In the genomic region with DNA sequence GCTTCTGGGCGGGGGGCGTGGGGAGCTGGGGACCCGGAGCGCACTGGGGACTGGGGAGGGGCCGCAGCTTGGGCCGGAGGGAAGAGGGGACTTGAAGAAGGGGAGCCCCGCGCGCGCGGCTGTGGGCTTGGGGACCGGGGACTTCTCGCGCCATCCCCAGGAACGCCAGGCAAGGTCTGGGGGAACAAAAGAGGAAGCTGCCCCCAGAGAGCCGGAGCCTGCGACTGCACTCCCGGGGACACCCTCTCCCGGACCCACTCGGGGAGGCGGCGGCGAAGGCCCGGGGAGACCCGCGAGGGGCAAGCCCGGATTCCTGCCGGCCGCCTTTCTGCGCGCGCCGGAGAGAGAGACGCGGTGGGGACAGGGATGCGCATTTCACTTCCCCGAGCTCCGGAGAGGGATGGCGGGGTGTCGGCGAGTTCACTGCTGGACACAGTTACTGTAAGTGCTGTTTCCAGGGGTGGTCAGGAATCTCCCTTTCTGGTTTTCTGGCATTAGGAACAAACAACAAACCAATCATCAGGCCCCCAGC, we compare ENCODE assay signal across 7 cellular contexts. TPM values are rescaled to one million over a fixed set of nuclear protein-coding genes. Genes with fewer than 3 reads are reported as not detected.
DNase-seq lines count a peak whose midpoint lies in the region; ATAC-seq and TF ChIP-seq lines count a peak whose summit lies in the region.

No MANE protein-coding gene starts in this region.

- H3K9me3 ChIP-seq in heart left ventricle (peaks cover 0 to 6% (median 0%) of the 10 kb centered on the region in 12 donors), prostate gland (no peaks in the 10 kb centered on the region)

- ATAC-seq in HG03354 (IDR thresholded peaks at IDR 0.05; ENCODE audit: poor library complexity, severe bottlenecking, unreplicated experiment): peak; percentile 18
- ATAC-seq in heart left ventricle: peak; percentile 10 to 29 (median 21)
- no peak for ATAC-seq in HG02970 (IDR thresholded peaks at IDR 0.05; ENCODE audit: low FRiP score, unreplicated experiment)
- no peak for ATAC-seq in HG03521 (IDR thresholded peaks at IDR 0.05; ENCODE audit: unreplicated experiment)

- no peaks in the 10 kb centered on the region for H3K36me3 ChIP-seq in heart left ventricle
- no peaks in the 10 kb centered on the region for H3K36me3 ChIP-seq in prostate gland

- no peak for TF ChIP-seq CTCF in GM12864 (IDR thresholded peaks at IDR 0.05; ENCODE audit: low read depth, low read length, missing control alignments)
- TF ChIP-seq CTCF in heart left ventricle (IDR thresholded peaks at IDR 0.05): no peak
- TF ChIP-seq CTCF in prostate gland (IDR thresholded peaks at IDR 0.05): no peak

- H3K27ac ChIP-seq in heart left ventricle (peak overlapping the region; percentile 44 to 90 (median 83)), prostate gland (peak overlapping the region; percentile 69 to 77)

- DNase-seq in GM12864 (ENCODE audit: low read depth) (no peak), heart left ventricle (peak in 3 of 5 donors; percentile 49 to 74 (median 55)), prostate gland (ENCODE audit: low spot score) (no peak)
- peak; percentile 9 for DNase-seq in activated effector memory CD4-positive, alpha-beta T cell treated with Interleukin-2 at 50 U/mL for 16 hours

- H3K27me3 ChIP-seq in heart left ventricle (no peaks in the 10 kb centered on the region), prostate gland (replicated peaks; ENCODE audit: insufficient read depth) (no peaks in the 10 kb centered on the region)

- H3K4me1 ChIP-seq in heart left ventricle (peaks cover 7 to 48% (median 28%) of the 10 kb centered on the region in 12 donors), prostate gland (replicated peaks) (no peaks in the 10 kb centered on the region)

- intact Hi-C loops in heart left ventricle (cut with DNase I) (loop anchor here in 8 of 10 donors (1.0 to 10.0 kb wide), 8 partner anchors 9 to 55 kb away; no protein-coding TSS in a partner anchor), prostate gland (cut with DNase I) (no loop called here)

- H3K4me3 ChIP-seq in GM12864 (ENCODE audit: low read depth, low read length): peak overlapping the region; percentile 58
- H3K4me3 ChIP-seq in heart left ventricle: peak overlapping the region; percentile 49 to 95 (median 78)
- peak overlapping the region; percentile 71 to 74 for H3K4me3 ChIP-seq in prostate gland

- WGBS in heart left ventricle, 4 donors: 0 to 1% (median 0%) methylated on average over 19 to 41 of the region's 41 CpGs
- WGBS in prostate gland: under 1% methylated on average over 41 of the region's 41 CpGs

- no peak for TF ChIP-seq POLR2A in heart left ventricle (IDR thresholded peaks at IDR 0.05)
- TF ChIP-seq POLR2A in prostate gland (IDR thresholded peaks at IDR 0.05): no peak

RNA-seq across cellular contexts. Expression of gene ABCG1, which starts 0.7 kb away (rescaled TPM):
- 10 to 100 TPM in 7 of 9 donors, 1 to 10 TPM in 2; 3.3 to 25.3 (median 13.5) TPM for total RNA-seq in heart left ventricle
- 10 to 100 TPM in 1 of 2 donors, 1 to 10 TPM in 1; 7.2 to 21.7 TPM for polyA plus RNA-seq in heart left ventricle
- total RNA-seq in prostate gland: 10 to 100 TPM; 22.7 to 28.3 TPM

Comparison
In these comparisons a context has a peak if more than half of its experiments do, and no peak if none do; other contexts are left out.
1. DNase-seq: peak in activated effector memory CD4-positive, alpha-beta T cell treated with Interleukin-2 at 50 U/mL for 16 hours (single experiment) and heart left ventricle (3 of 5); none in GM12864 (single experiment) and prostate gland (single experiment).
2. ATAC-seq: peak in HG03354 (single experiment) and heart left ventricle (4 of 4); none in HG02970 (single experiment) and HG03521 (single experiment).
3. Peak in every context shown above with its lines, with median percentiles within 50 percentile points of each other: H3K4me3 ChIP-seq.